Comparison of ENCODE assay signal across 15 cellular contexts in the genomic region with DNA sequence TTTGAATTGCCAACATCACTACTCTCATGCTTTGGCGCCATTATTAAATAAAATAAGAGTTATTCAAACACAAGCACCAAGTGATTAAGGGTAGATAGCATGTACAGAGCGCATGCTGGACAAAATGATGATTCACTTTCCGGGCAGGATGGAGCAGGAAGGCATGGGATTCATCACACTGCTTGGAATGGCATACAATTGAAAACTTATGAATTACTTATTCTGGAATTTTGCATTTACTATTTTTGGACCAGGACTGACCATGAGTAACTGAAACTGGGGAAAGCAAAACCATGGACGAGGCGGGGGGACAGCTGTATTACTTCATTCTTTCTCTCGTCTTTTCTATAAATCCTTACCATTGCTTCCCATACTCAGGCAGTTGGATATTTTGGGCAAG. TPM values are rescaled to one million over a fixed set of nuclear protein-coding genes. Genes with fewer than 3 reads are reported as not detected.
DNase-seq lines count a peak whose midpoint lies in the region; ATAC-seq, FAIRE-seq and TF ChIP-seq lines count a peak whose summit lies in the region.
"Had no signal": no experiment of that assay in that cellular context is flagged by ENCODE, and none has a peak within 500 bp of the region (broad histone marks: within the 10 kb centered on the region; RNA-seq: fewer than 3 reads in every experiment).

No MANE protein-coding gene starts in this region.

- H3K27me3 ChIP-seq in MG63 (no peaks in the 10 kb centered on the region), bronchial epithelial cell (ENCODE audit: control insufficient read depth, insufficient read depth, low read length) (no peaks in the 10 kb centered on the region), Peyer's patch (no peaks in the 10 kb centered on the region)

- no peaks in the 10 kb centered on the region for H3K36me3 ChIP-seq in MG63
- H3K36me3 ChIP-seq in bronchial epithelial cell (ENCODE audit: control insufficient read depth, insufficient read depth, low read length): no peaks in the 10 kb centered on the region
- no peaks in the 10 kb centered on the region for H3K36me3 ChIP-seq in Peyer's patch

- H3K9me3 ChIP-seq in MG63: no peaks in the 10 kb centered on the region
- H3K9me3 ChIP-seq in Peyer's patch: no peaks in the 10 kb centered on the region

- no peak for FAIRE-seq in bronchial epithelial cell (lab: Jason Lieb, UNC)
- FAIRE-seq: TTC549 had no signal

- no peaks in the 10 kb centered on the region for H3K4me1 ChIP-seq in Peyer's patch

- H3K4me3 ChIP-seq in MG63: no peak overlapping the region
- no peak overlapping the region for H3K4me3 ChIP-seq in bronchial epithelial cell (ENCODE audit: low read depth, low read length)
- H3K4me3 ChIP-seq in Peyer's patch: no peak overlapping the region

- DNase-seq in AG09319 (ENCODE audit: extremely low read depth, low read depth) (peak; percentile 78), MG63 (peak; percentile 80), bronchial epithelial cell (ENCODE audit: low read depth) (peak; percentile 98), kidney glomerular epithelial cell (lab: John Stamatoyannopoulos, UW) (peak; percentile 39), NCI-H146 (lab: John Stamatoyannopoulos, UW) (no peak), Peyer's patch (no peak)
- DNase-seq: activated naive CD4-positive, alpha-beta T cell treated with anti-CD3 and anti-CD28 coated beads, Interleukin-2, amount 50 U/mL, for 16 hours; hypothalamus; NCI-H1092 treated with DMSO at 0.1 percent for 48 hours; stimulated activated CD4-positive, alpha-beta T cell treated with anti-CD3 and anti-CD28 coated beads, Interleukin-4, amount 100 ng/mL, for 1 hour had no signal

- TF ChIP-seq POLR2A in Peyer's patch (IDR thresholded peaks at IDR 0.05): no peak

- H3K27ac ChIP-seq in Peyer's patch: no peak overlapping the region

- ATAC-seq in GM19328 (IDR thresholded peaks at IDR 0.05; ENCODE audit: unreplicated experiment): no peak
- ATAC-seq in GM18519 (IDR thresholded peaks at IDR 0.05; ENCODE audit: low FRiP score, unreplicated experiment): no peak

- no peak for TF ChIP-seq CTCF in AG09319 (IDR thresholded peaks at IDR 0.05; ENCODE audit: low read depth, low read length)
- TF ChIP-seq CTCF in bronchial epithelial cell (IDR thresholded peaks at IDR 0.05; ENCODE audit: insufficient read depth, low read length, severe bottlenecking): no peak
- TF ChIP-seq CTCF in Peyer's patch (IDR thresholded peaks at IDR 0.05): no peak

RNA-seq across cellular contexts. Expression of gene FGF5, which starts 28.5 kb away (rescaled TPM):
- 19.4 and 20.8 TPM in 2 replicates for total RNA-seq in MG63 (2014; rRNA removed; shearing (Covaris generic); ENCODE audit: low replicate concordance)
- 0.51 and 1.3 TPM in 2 replicates for total RNA-seq in bronchial epithelial cell
- total RNA-seq in Peyer's patch: not detected
- total RNA-seq: HT-29, NCI-H460 had no signal

RNA-seq across cellular contexts. Expression of gene PRDM8, which starts 40.7 kb away (rescaled TPM):
- total RNA-seq in MG63 (2014; rRNA removed; shearing (Covaris generic); ENCODE audit: low replicate concordance): 0.49 and 3.6 TPM in 2 replicates
- total RNA-seq in bronchial epithelial cell (0.26 and 0.53 TPM in 2 replicates), Peyer's patch (1 to 10 TPM in 2 of 4 donors, under 1 TPM in 2; 0.35 to 5.8 (median 3.3) TPM)

Comparison
In these comparisons a context has a peak if more than half of its experiments do, and no peak if none do; other contexts are left out.
1. DNase-seq: peak in AG09319 (single experiment), MG63 (single experiment), bronchial epithelial cell (single experiment) and kidney glomerular epithelial cell (single experiment); none in NCI-H146 (single experiment) and Peyer's patch (0 of 3).